Comparison of ENCODE assay signal across 23 cellular contexts in genomic region chr2:128496700-128497099, GRCh38.
"Had no signal": no experiment of that assay in that cellular context is flagged by ENCODE, and none has a peak within 500 bp of the region (broad histone marks: within the 10 kb centered on the region; RNA-seq: fewer than 3 reads in every experiment).

No MANE protein-coding gene starts in this region.

- H3K36me3 ChIP-seq: breast epithelium had no signal

- H3K4me3 ChIP-seq: breast epithelium had no signal

- H3K27ac ChIP-seq: breast epithelium, VCaP had no signal

- DNase-seq: activated CD4-positive, alpha-beta memory T cell treated with anti-CD3 and anti-CD28 coated beads, Interleukin-2, amount 10 ng/mL, durations not matched to agents 7 days and 5 days; activated CD4-positive, alpha-beta T cell treated with anti-CD3 and anti-CD28 coated beads, Interleukin-2, amount 10 ng/mL, durations not matched to agents 7 days and 5 days; activated CD4-positive, CD25-positive, alpha-beta regulatory T cell; activated CD8-positive, alpha-beta memory T cell treated with anti-CD3 and anti-CD28 coated beads, Interleukin-2, amount 50 U/mL, for 4 hours; activated naive CD4-positive, alpha-beta T cell; activated T-cell treated with anti-CD3 and anti-CD28 coated beads, Interleukin-2, amount 50 U/mL, for 1 hour; aorta; caudate nucleus; KG1; NCI-H1092 treated with DMSO at 0.1 percent for 48 hours; NCI-H1436; NCI-H1694 treated with DMSO at 0.1 percent for 48 hours; NCI-H2029 treated with DMSO at 0.1 percent for 48 hours; NCI-H345; NCI-H510A; NCI-H526 treated with DMSO at 0.1 percent for 48 hours; NCI-H82; SIG-M5; T-cell; T-helper 2 cell; T1000 had no signal

- ATAC-seq: T-cell had no signal

- H3K4me1 ChIP-seq: breast epithelium had no signal

- H3K27me3 ChIP-seq: breast epithelium had no signal
